ENCODE assay signal across 8 cellular contexts in the genomic region with DNA sequence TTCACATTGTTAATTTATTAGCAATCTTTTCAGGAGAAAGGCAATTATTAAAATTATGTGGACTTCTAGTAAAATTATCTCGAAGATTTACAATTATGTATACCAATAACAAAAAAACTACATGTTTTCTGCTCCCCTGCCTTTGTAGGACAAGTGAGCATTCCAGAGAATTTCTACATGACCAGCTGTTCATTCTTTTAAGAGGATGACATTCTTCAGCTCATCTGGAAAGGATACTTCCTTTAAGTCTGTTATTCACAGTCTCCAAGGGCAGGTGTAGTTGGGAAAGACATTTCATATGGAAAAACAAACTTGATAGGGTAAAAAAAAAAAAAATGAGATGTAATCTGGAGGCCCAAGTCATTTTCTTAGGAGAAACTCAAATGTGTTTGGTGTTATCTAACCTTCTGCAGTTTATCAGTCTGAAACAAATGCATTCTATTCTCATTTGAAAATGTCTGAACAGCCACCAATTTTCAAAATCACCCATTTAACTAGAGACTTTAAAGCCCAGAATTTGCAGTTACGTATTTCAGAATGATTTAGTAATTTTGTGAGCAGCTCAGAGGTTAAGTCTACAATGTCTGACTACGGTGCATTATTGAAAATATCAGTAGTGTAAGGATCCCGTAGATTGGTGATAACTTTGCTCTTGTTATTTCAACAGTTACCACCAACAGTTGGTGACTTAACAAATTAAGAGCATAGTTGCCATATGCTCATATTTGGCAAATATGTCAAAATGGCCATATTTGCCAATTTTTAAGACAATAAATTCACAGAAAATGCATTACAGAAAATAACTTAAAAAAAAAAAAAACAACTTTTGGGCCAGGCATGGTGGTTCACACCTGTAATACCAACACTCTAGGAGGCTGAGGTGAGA. TPM values are rescaled to one million over a fixed set of nuclear protein-coding genes. Genes with fewer than 3 reads are reported as not detected.
DNase-seq lines count a peak whose midpoint lies in the region; ATAC-seq, FAIRE-seq and TF ChIP-seq lines count a peak whose summit lies in the region.

No MANE protein-coding gene starts in this region.

- H3K4me1 Mint-ChIP-seq in activated CD4-positive, alpha-beta T cell treated with anti-CD3 and anti-CD28 coated beads, Interleukin-2, amount 10 ng/mL, durations not matched to agents 7 days and 5 days, result peaks cover 39% of the 10 kb centered on the region

- H3K4me3 Mint-ChIP-seq in activated CD4-positive, alpha-beta T cell treated with anti-CD3 and anti-CD28 coated beads, Interleukin-2, amount 10 ng/mL, durations not matched to agents 7 days and 5 days, result peak overlapping the region; percentile 85

- WGBS in adrenal gland, 4 donors, result 77 to 82% (median 80%) methylated on average over 4 of the region's 4 CpGs

- CTCF ChIA-PET in activated CD4-positive, alpha-beta T cell treated with anti-CD3 and anti-CD28 coated beads, Interleukin-2, amount 10 ng/mL, durations not matched to agents 7 days and 5 days (lab: Charles Lee), result interaction anchor here (0.7 to 3.3 kb wide), 8 partner anchors 65 to 529 kb away, joined by 3 to 13 read pairs (median 4); no protein-coding TSS in a partner anchor

- no peaks in the 10 kb centered on the region for H3K36me3 ChIP-seq in adrenal gland (replicated peaks in 1 of 2)
- no peaks in the 10 kb centered on the region for H3K36me3 ChIP-seq in kidney (ENCODE audit: control insufficient read depth in 1 of 2, insufficient read depth in 2 of 2, low read length in 2 of 2)
- no peaks in the 10 kb centered on the region for H3K36me3 ChIP-seq in subcutaneous abdominal adipose tissue (ENCODE audit: control insufficient read depth in 5 of 5, insufficient read depth in 5 of 5, low read length in 5 of 5)

- no peak overlapping the region for H3K27ac Mint-ChIP-seq in activated CD4-positive, alpha-beta T cell treated with anti-CD3 and anti-CD28 coated beads, Interleukin-2, amount 10 ng/mL, durations not matched to agents 7 days and 5 days

- POLR2A ChIA-PET in activated CD4-positive, alpha-beta T cell treated with anti-CD3 and anti-CD28 coated beads, Interleukin-2, amount 10 ng/mL, durations not matched to agents 7 days and 5 days (lab: Charles Lee), result interaction anchor here (0.6 kb wide), 1 partner anchor 48 kb away, joined by 3 read pairs; no protein-coding TSS in a partner anchor

- H3K4me3 ChIP-seq in adrenal gland (peak overlapping the region in 2 of 4 donors; percentile 69 to 72), kidney (ENCODE audit: low read length in 2 of 2) (peak overlapping the region; percentile 70 to 80), subcutaneous abdominal adipose tissue (ENCODE audit: low read depth in 1 of 5, low read length in 5 of 5) (peak overlapping the region in 4 of 5 donors; percentile 75 to 85 (median 81))

- H3K9ac ChIP-seq in kidney (ENCODE audit: low read length in 2 of 2) (peak overlapping the region in 1 of 2 donors; percentile 49), subcutaneous abdominal adipose tissue (ENCODE audit: low read length in 5 of 5) (peak overlapping the region in 2 of 5 donors; percentile 86 to 96)

- no peak for ATAC-seq in GM21529 (IDR thresholded peaks at IDR 0.05; ENCODE audit: unreplicated experiment)
- no peak for ATAC-seq in GM18868 (IDR thresholded peaks at IDR 0.05; ENCODE audit: unreplicated experiment)

- H3K27ac ChIP-seq in adrenal gland (peak overlapping the region in 4 of 5 donors; percentile 89 to 96 (median 94)), kidney (ENCODE audit: low read depth in 2 of 2, low read length in 2 of 2) (peak overlapping the region; percentile 1 to 95), subcutaneous abdominal adipose tissue (ENCODE audit: low read depth, low read length) (peak overlapping the region; percentile 85)

- peaks cover 5% of the 10 kb centered on the region for H3K36me3 Mint-ChIP-seq in activated CD4-positive, alpha-beta T cell treated with anti-CD3 and anti-CD28 coated beads, Interleukin-2, amount 10 ng/mL, durations not matched to agents 7 days and 5 days (ENCODE audit: low read depth)

- TF ChIP-seq CTCF in adrenal gland (IDR thresholded peaks at IDR 0.05) (no peak), kidney (IDR thresholded peaks at IDR 0.05; ENCODE audit: borderline replicate concordance, extremely low read depth, insufficient read depth) (no peak)

- intact Hi-C loops in adrenal gland (cut with DNase I) (loop anchor here (5.0 to 10.0 kb wide), 2 partner anchors 211 to 509 kb away; no protein-coding TSS in a partner anchor), kidney (cut with DNase I) (loop anchor here (10.0 kb wide), 1 partner anchor 509 kb away; no protein-coding TSS in a partner anchor)

- H3K9me3 ChIP-seq in adrenal gland (replicated peaks in 1 of 3) (no peaks in the 10 kb centered on the region), kidney (ENCODE audit: control insufficient read depth in 1 of 2, low read length in 2 of 2) (no peaks in the 10 kb centered on the region), subcutaneous abdominal adipose tissue (ENCODE audit: control insufficient read depth in 5 of 5, low read length in 5 of 5) (no peaks in the 10 kb centered on the region)

- H3K4me1 ChIP-seq in adrenal gland (replicated peaks in 1 of 2), result peaks cover 14 to 23% of the 10 kb centered on the region in 2 donors
- H3K4me1 ChIP-seq in kidney (ENCODE audit: control insufficient read depth in 1 of 2, insufficient read depth in 1 of 2, low read depth in 1 of 2, low read length in 2 of 2), result peaks cover 0 to 10% of the 10 kb centered on the region in 2 donors
- peaks cover 1 to 33% (median 27%) of the 10 kb centered on the region in 5 donors for H3K4me1 ChIP-seq in subcutaneous abdominal adipose tissue (ENCODE audit: control insufficient read depth in 5 of 5, insufficient read depth in 5 of 5, low read length in 5 of 5)

- TF ChIP-seq POLR2A in adrenal gland (IDR thresholded peaks at IDR 0.05), result no peak

- H3K27me3 ChIP-seq in adrenal gland (no peaks in the 10 kb centered on the region), subcutaneous abdominal adipose tissue (ENCODE audit: control insufficient read depth in 5 of 5, insufficient read depth in 4 of 5, low read length in 5 of 5) (peaks cover 0 to 13% (median 2%) of the 10 kb centered on the region in 5 donors)

- H3K27me3 Mint-ChIP-seq in activated CD4-positive, alpha-beta T cell treated with anti-CD3 and anti-CD28 coated beads, Interleukin-2, amount 10 ng/mL, durations not matched to agents 7 days and 5 days, result peaks cover 23% of the 10 kb centered on the region

- no peak for DNase-seq in activated CD4-positive, alpha-beta T cell treated with anti-CD3 and anti-CD28 coated beads, Interleukin-2, amount 10 ng/mL, durations not matched to agents 7 days and 5 days
- no peak for DNase-seq in activated CD4-positive, alpha-beta T cell treated with anti-CD3 and anti-CD28 coated beads for 48 hours
- DNase-seq in adrenal gland (no peak), kidney (no peak), COR-L47 (lab: John Stamatoyannopoulos, UW) (no peak)

- H3K9me3 Mint-ChIP-seq in activated CD4-positive, alpha-beta T cell treated with anti-CD3 and anti-CD28 coated beads, Interleukin-2, amount 10 ng/mL, durations not matched to agents 7 days and 5 days, result no peaks in the 10 kb centered on the region

- FAIRE-seq in kidney (lab: Jason Lieb, UNC), result no peak

RNA-seq across cellular contexts. Expression of a gene that starts 1.8 kb away (rescaled TPM):
- total RNA-seq in activated CD4-positive, alpha-beta T cell treated with anti-CD3 and anti-CD28 coated beads, Interleukin-2, amount 10 ng/mL, durations not matched to agents 7 days and 5 days, result 1 to 10 TPM; 3.8 to 3.9 TPM
- 10 to 100 TPM; 13.1 to 49.3 (median 35.3) TPM for total RNA-seq in adrenal gland
- 10 to 100 TPM; 12.2 to 19.7 (median 17.6) TPM for polyA plus RNA-seq in adrenal gland
- total RNA-seq in kidney, result 15.3 TPM
- 9.5 TPM for polyA plus RNA-seq in kidney (ENCODE audit: insufficient read depth, low read depth, low replicate concordance)

RNA-seq across cellular contexts. Expression of a gene that starts 51.1 kb away (rescaled TPM):
- total RNA-seq in activated CD4-positive, alpha-beta T cell treated with anti-CD3 and anti-CD28 coated beads, Interleukin-2, amount 10 ng/mL, durations not matched to agents 7 days and 5 days, result 100 to 1,000 TPM; 460 to 538 TPM
- 100 to 1,000 TPM; 261 to 518 (median 393) TPM for total RNA-seq in adrenal gland
- polyA plus RNA-seq in adrenal gland, result 100 to 1,000 TPM; 260 to 356 (median 341) TPM
- 288 TPM for total RNA-seq in kidney
- 180 TPM for polyA plus RNA-seq in kidney (ENCODE audit: insufficient read depth, low read depth, low replicate concordance)
